Comparison of ENCODE assay signal across 1 cellular context in genomic region chr20:34216382-34216742, GRCh38.
TF ChIP-seq lines count a peak whose summit lies in the region.

No MANE protein-coding gene starts in this region.

TF ChIP-seq in IMR-90, 13 proteins besides CTCF, POLR2A, EP300 and RAD21 (continued from another document):
- no peak for TF ChIP-seq USF2 (IDR thresholded peaks at IDR 0.05; ENCODE audit: low read depth, low read length)
- TF ChIP-seq, protein P1, sequence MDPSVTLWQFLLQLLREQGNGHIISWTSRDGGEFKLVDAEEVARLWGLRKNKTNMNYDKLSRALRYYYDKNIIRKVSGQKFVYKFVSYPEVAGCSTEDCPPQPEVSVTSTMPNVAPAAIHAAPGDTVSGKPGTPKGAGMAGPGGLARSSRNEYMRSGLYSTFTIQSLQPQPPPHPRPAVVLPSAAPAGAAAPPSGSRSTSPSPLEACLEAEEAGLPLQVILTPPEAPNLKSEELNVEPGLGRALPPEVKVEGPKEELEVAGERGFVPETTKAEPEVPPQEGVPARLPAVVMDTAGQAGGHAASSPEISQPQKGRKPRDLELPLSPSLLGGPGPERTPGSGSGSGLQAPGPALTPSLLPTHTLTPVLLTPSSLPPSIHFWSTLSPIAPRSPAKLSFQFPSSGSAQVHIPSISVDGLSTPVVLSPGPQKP (IDR thresholded peaks at IDR 0.05; ENCODE audit: borderline replicate concordance, low read depth, low read length) = no peak
- TF ChIP-seq SMC3 (IDR thresholded peaks at IDR 0.05; ENCODE audit: low read depth, low read length) = no peak
- no peak for TF ChIP-seq CEBPB (IDR thresholded peaks at IDR 0.05; ENCODE audit: low read depth, low read length)
